In genomic region chr7:55030314-55030713, GRCh38 we compare ENCODE assay signal across 18 cellular contexts. TPM values are rescaled to one million over a fixed set of nuclear protein-coding genes. Genes with fewer than 3 reads are reported as not detected.
DNase-seq lines count a peak whose midpoint lies in the region; ATAC-seq and TF ChIP-seq lines count a peak whose summit lies in the region.
"Had no signal": no experiment of that assay in that cellular context is flagged by ENCODE, and none has a peak within 500 bp of the region (broad histone marks: within the 10 kb centered on the region; RNA-seq: fewer than 3 reads in every experiment).

No MANE protein-coding gene starts in this region.

- no peaks in the 10 kb centered on the region for H3K27me3 ChIP-seq in PC-9 (ENCODE audit: insufficient read depth, low read depth)
- no peaks in the 10 kb centered on the region for H3K27me3 ChIP-seq in muscle layer of colon (ENCODE audit: control insufficient read depth in 1 of 2, insufficient read depth in 2 of 2, low read length in 2 of 2)
- no peaks in the 10 kb centered on the region for H3K27me3 ChIP-seq in vagina
- no peaks in the 10 kb centered on the region for H3K27me3 ChIP-seq in aorta (ENCODE audit: control insufficient read depth in 1 of 2, insufficient read depth in 2 of 2, low read length in 1 of 2)
- H3K27me3 ChIP-seq: BLaER1, Peyer's patch, right atrium auricular region had no signal

- H3K27ac ChIP-seq in PC-9 = peak overlapping the region; percentile 31
- H3K27ac ChIP-seq in epithelial cell of prostate = peak overlapping the region; percentile 69
- H3K27ac ChIP-seq in muscle layer of colon (ENCODE audit: low read depth, low read length) = peak overlapping the region; percentile 17
- peak overlapping the region; percentile 28 for H3K27ac ChIP-seq in vagina
- peak overlapping the region in 1 of 2 donors; percentile 34 for H3K27ac ChIP-seq in aorta (ENCODE audit: low read depth in 1 of 2, low read length in 2 of 2)
- H3K27ac ChIP-seq: BLaER1, Peyer's patch, right atrium auricular region had no signal

- no peak for TF ChIP-seq CTCF in PC-9 (conservative IDR thresholded peaks at IDR 0.05)
- no peak for TF ChIP-seq CTCF in vagina (IDR thresholded peaks at IDR 0.05)

- H4K20me1 ChIP-seq in PC-9 (ENCODE audit: insufficient read depth) = peaks cover 55% of the 10 kb centered on the region
- H4K20me1 ChIP-seq: BLaER1 had no signal

- peaks cover 80% of the 10 kb centered on the region for H3F3A ChIP-seq in PC-9 (ENCODE audit: insufficient read depth, low read depth)

- POLR2A ChIA-PET in PC-9 (lab: Charles Lee; ENCODE audit: unreplicated experiment) = no interaction called here

- H3K9me2 ChIP-seq in PC-9 (ENCODE audit: insufficient read depth) = no peaks in the 10 kb centered on the region; the same call in 1 of the 2 replicates

- DNase-seq in PC-9 = peak in 1 of 2 experiments; percentile 59
- no peak for DNase-seq in epithelial cell of prostate (ENCODE audit: low read depth, low spot score)
- no peak for DNase-seq in vagina (ENCODE audit: extremely low spot score in 2 of 2)
- no peak for DNase-seq in aorta
- no peak for DNase-seq in cerebellum (ENCODE audit: low spot score)
- DNase-seq: activated CD4-positive, alpha-beta T cell treated with anti-CD3 and anti-CD28 coated beads for 48 hours; activated CD8-positive, alpha-beta memory T cell treated with anti-CD3 and anti-CD28 coated beads, Interleukin-2, amount 50 U/mL, for 4 hours; mesendoderm; NCI-H1105; NCI-H748 treated with DMSO at 0.1 percent for 48 hours; nephron progenitor cell; Peyer's patch; substantia nigra had no signal

- no peak for ATAC-seq in HG02870 (IDR thresholded peaks at IDR 0.05; ENCODE audit: unreplicated experiment)
- ATAC-seq in aorta (ENCODE audit: low FRiP score) = no peak
- ATAC-seq: K562 had no signal

- TF ChIP-seq POLR2A in vagina (IDR thresholded peaks at IDR 0.05) = no peak

- H3K79me2 ChIP-seq in PC-9 (ENCODE audit: low read depth) = peaks cover 99% of the 10 kb centered on the region

- no TSS peak for BruUV-seq in PC-9 (replicated peaks; lab: Mats Ljungman, UMichigan)

- no peak overlapping the region for H2AFZ ChIP-seq in PC-9

- CTCF ChIA-PET in PC-9 (lab: Charles Lee) = interaction anchor here (1.0 kb wide), 1 partner anchor 225 kb away, joined by 3 read pairs; no protein-coding TSS in a partner anchor

- H3K36me3 ChIP-seq in PC-9 (ENCODE audit: low read depth) (peaks cover 77% of the 10 kb centered on the region), muscle layer of colon (ENCODE audit: insufficient read depth, low read length) (peaks cover under 1% of the 10 kb centered on the region), vagina (no peaks in the 10 kb centered on the region), aorta (ENCODE audit: control insufficient read depth in 1 of 2, insufficient read depth in 2 of 2, low read length in 1 of 2) (no peaks in the 10 kb centered on the region)
- H3K36me3 ChIP-seq: BLaER1, right atrium auricular region had no signal

- H3K9me3 ChIP-seq in PC-9 (ENCODE audit: insufficient read depth, low read depth) (no peaks in the 10 kb centered on the region), muscle layer of colon (ENCODE audit: low read length) (no peaks in the 10 kb centered on the region), vagina (no peaks in the 10 kb centered on the region), aorta (ENCODE audit: control insufficient read depth, low read length) (no peaks in the 10 kb centered on the region)
- H3K9me3 ChIP-seq: BLaER1, Peyer's patch, right atrium auricular region had no signal

- H3K4me3 ChIP-seq in PC-9 (no peak overlapping the region), muscle layer of colon (ENCODE audit: low read depth in 1 of 2, low read length in 2 of 2) (no peak overlapping the region), vagina (no peak overlapping the region), aorta (ENCODE audit: low read length in 2 of 2) (no peak overlapping the region)
- H3K4me3 ChIP-seq: BLaER1, K562, Peyer's patch, right atrium auricular region had no signal

- WGBS in aorta, 2 donors = 0 to 3% methylated on average over 1 of the region's 1 CpG

- H3K4me2 ChIP-seq in PC-9 = peak overlapping the region; percentile 1; the same call in 1 of the 2 replicates
- H3K4me2 ChIP-seq: BLaER1 had no signal

- H3K9ac ChIP-seq in muscle layer of colon (ENCODE audit: low read length) = no peak overlapping the region
- H3K9ac ChIP-seq: BLaER1 had no signal

- intact Hi-C loops in PC-9 (cut with micrococcal nuclease; ENCODE audit: unreplicated experiment) (no loop called here), vagina (cut with DNase I) (no loop called here), aorta (cut with DNase I) (no loop called here)

- H3K4me1 ChIP-seq in PC-9 (replicated peaks; ENCODE audit: insufficient read depth) (peaks cover 78% of the 10 kb centered on the region), muscle layer of colon (ENCODE audit: insufficient read depth, low read length) (peaks cover 53% of the 10 kb centered on the region), vagina (peaks cover 87% of the 10 kb centered on the region), aorta (ENCODE audit: control insufficient read depth in 1 of 2, insufficient read depth in 2 of 2, low read length in 2 of 2) (peaks cover 6 to 11% of the 10 kb centered on the region in 2 donors)
- H3K4me1 ChIP-seq: BLaER1 had no signal

RNA-seq across cellular contexts. Expression of gene EGFR, which starts 11.5 kb away (rescaled TPM):
- total RNA-seq in PC-9 (2021) (324 and 342 TPM in 2 replicates), vagina (130 TPM), aorta (10 to 100 TPM; 70.5 to 72.4 TPM), cerebellum (46.9 TPM)
- 10 to 100 TPM in 1 of 2 donors, 1 to 10 TPM in 1; 3.0 to 11.3 TPM for polyA plus RNA-seq in aorta
- polyA plus RNA-seq: K562 had no signal
